Comparison of ENCODE assay signal across 32 cellular contexts in the genomic region with DNA sequence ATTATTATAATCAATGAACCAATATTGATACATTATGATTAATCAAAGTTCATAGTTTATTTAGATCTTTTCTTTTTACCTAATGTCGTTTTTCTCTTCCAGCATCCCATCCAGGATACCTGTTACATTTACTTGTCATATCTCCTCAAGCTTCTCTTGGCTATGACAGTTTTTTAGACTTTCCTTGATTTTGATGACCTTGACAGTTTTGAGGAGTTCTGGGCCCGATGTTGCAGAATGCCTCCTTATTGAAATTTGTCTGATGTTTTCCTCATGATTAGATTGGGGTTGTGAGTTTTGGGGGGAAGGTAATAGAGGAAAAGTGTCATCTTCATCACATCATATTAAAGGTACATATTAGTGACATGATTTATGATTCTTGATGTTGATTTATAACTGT. TPM values are rescaled to one million over a fixed set of nuclear protein-coding genes. Genes with fewer than 3 reads are reported as not detected.
"Had no signal": no experiment of that assay in that cellular context is flagged by ENCODE, and none has a peak within 500 bp of the region (broad histone marks: within the 10 kb centered on the region; RNA-seq: fewer than 3 reads in every experiment).

No MANE protein-coding gene starts in this region.

- H3K9me3 ChIP-seq: left ventricle myocardium inferior, mucosa of descending colon, pancreas, prostate gland, sigmoid colon, suprapubic skin, thoracic aorta, tibial artery, upper lobe of right lung had no signal

- H3K36me3 ChIP-seq: left ventricle myocardium inferior, pancreas, prostate gland, sigmoid colon, suprapubic skin, thoracic aorta, tibial artery, upper lobe of right lung had no signal

- ATAC-seq: mucosa of descending colon; naive thymus-derived CD4-positive, alpha-beta T cell; natural killer cell treated with Interleukin-12 subunit alpha and Interleukin-12 subunit beta and Interleukin-15 and Interleukin-18, amount 100 ng/mL, for 72 hours; pancreas; right cardiac atrium; stimulated activated effector memory CD8-positive, alpha-beta T cell treated with anti-CD3 and anti-CD28 coated beads, Interleukin-12 subunit alpha, Interleukin-12 subunit beta, amount 100 ng/mL, for 72 hours; upper lobe of right lung had no signal

- H3K4me3 Mint-ChIP-seq: memory B cell; naive thymus-derived CD4-positive, alpha-beta T cell; natural killer cell treated with Interleukin-12 subunit alpha and Interleukin-12 subunit beta and Interleukin-15 and Interleukin-18, amount 100 ng/mL, for 72 hours; stimulated activated effector memory CD8-positive, alpha-beta T cell treated with anti-CD3 and anti-CD28 coated beads, Interleukin-12 subunit alpha, Interleukin-12 subunit beta, amount 100 ng/mL, for 72 hours; stimulated activated naive CD8-positive, alpha-beta T cell treated with anti-CD3 and anti-CD28 coated beads, Interleukin-15, Interleukin-2, amounts not matched to agents 100 ng/mL and 50 ng/mL, for 24 hours had no signal

- H3K27ac Mint-ChIP-seq: memory B cell; naive thymus-derived CD4-positive, alpha-beta T cell; natural killer cell treated with Interleukin-12 subunit alpha and Interleukin-12 subunit beta and Interleukin-15 and Interleukin-18, amount 100 ng/mL, for 72 hours; stimulated activated effector memory CD8-positive, alpha-beta T cell treated with anti-CD3 and anti-CD28 coated beads, Interleukin-12 subunit alpha, Interleukin-12 subunit beta, amount 100 ng/mL, for 72 hours; stimulated activated naive CD8-positive, alpha-beta T cell treated with anti-CD3 and anti-CD28 coated beads, Interleukin-15, Interleukin-2, amounts not matched to agents 100 ng/mL and 50 ng/mL, for 24 hours had no signal

- H3K27me3 Mint-ChIP-seq: naive thymus-derived CD4-positive, alpha-beta T cell; stimulated activated naive CD8-positive, alpha-beta T cell treated with anti-CD3 and anti-CD28 coated beads, Interleukin-15, Interleukin-2, amounts not matched to agents 100 ng/mL and 50 ng/mL, for 24 hours had no signal

- H3K4me3 ChIP-seq: left ventricle myocardium inferior, mucosa of descending colon, pancreas, prostate gland, sigmoid colon, spleen, suprapubic skin, thoracic aorta, tibial artery, upper lobe of right lung had no signal

- H3K36me3 Mint-ChIP-seq: natural killer cell treated with Interleukin-12 subunit alpha and Interleukin-12 subunit beta and Interleukin-15 and Interleukin-18, amount 100 ng/mL, for 72 hours; stimulated activated effector memory CD8-positive, alpha-beta T cell treated with anti-CD3 and anti-CD28 coated beads, Interleukin-12 subunit alpha, Interleukin-12 subunit beta, amount 100 ng/mL, for 72 hours had no signal

- H3K27ac ChIP-seq: left ventricle myocardium inferior, pancreas, prostate gland, sigmoid colon, spleen, suprapubic skin, thoracic aorta, tibial artery, upper lobe of right lung had no signal

- FAIRE-seq: pancreas, small intestine, urothelium cell line had no signal

- H3K9me3 Mint-ChIP-seq: memory B cell; natural killer cell treated with Interleukin-12 subunit alpha and Interleukin-12 subunit beta and Interleukin-15 and Interleukin-18, amount 100 ng/mL, for 72 hours had no signal

- H3K4me1 ChIP-seq: left ventricle myocardium inferior, pancreas, prostate gland, sigmoid colon, suprapubic skin, tibial artery, upper lobe of right lung had no signal

- H3K27me3 ChIP-seq: sigmoid colon, spleen, tibial artery, upper lobe of right lung had no signal

- DNase-seq: hypothalamus; islet precursor cell; left ventricle myocardium inferior; midbrain; mucosa of descending colon; naive thymus-derived CD4-positive, alpha-beta T cell; nucleus accumbens; pancreas; posterior cingulate gyrus; retina; right cardiac atrium; sigmoid colon; small intestine; spleen; stimulated activated CD4-positive, alpha-beta T cell treated with anti-CD3 and anti-CD28 coated beads, Interleukin-4, amount 100 ng/mL, for 24 hours; stimulated activated naive CD4-positive, alpha-beta T cell; tibial artery; upper lobe of right lung had no signal

RNA-seq across cellular contexts. Expression of gene SIRPD, which starts 3.8 kb away (rescaled TPM):
- total RNA-seq: kidney epithelial cell; left ventricle myocardium inferior; lower leg skin; lung microvascular endothelial cell; mucosa of descending colon; myocyte; natural killer cell treated with Interleukin-12 subunit alpha and Interleukin-12 subunit beta and Interleukin-15 and Interleukin-18, amount 100 ng/mL, for 72 hours; osteoblast; pancreas; right cardiac atrium; suprapubic skin; thoracic aorta had no signal
- polyA plus RNA-seq: naive thymus-derived CD4-positive, alpha-beta T cell; neural cell; pancreas; right cardiac atrium had no signal
